9 cellular contexts compared by ENCODE assay signal in the genomic region with DNA sequence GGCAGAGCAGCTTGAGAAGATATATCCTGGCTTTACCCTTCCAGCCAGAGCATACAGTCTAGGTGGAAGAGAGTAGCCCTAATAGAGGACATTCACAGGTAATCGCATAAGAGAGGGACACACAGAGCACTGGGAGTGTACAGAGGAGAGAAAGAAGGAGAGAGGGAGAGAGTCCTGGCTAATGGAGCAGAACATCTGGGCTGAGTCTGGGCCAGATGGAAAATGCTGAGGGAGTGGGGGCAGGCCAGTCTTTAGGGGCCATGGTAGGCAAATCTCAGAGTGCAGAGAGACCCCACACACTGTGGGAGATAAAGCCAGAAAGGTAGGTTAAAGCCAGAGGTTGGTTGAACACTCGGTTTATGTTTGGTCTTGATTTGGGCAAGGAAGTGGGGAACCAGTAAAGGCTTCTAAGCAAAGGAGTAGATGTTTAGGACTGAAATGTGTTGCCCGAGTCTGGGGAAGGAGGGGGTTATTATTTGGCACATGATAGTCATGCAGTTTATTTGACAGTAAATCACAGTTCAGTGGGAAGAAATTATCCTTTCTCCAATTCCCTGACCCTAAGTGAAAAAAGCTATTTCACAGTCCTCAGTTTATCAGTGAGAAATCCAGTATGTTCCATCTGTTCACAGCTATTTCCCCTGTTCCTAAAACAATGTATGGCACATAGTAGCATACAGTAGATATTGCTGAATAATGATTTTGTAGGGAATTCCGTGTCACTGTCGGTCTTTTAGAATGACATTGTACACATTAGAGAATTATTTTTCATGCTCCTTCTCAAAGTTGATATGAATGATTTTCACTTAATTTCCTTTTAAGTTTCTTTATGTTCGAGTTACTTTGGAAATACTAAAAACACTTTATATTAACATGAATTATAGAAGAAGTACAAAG. TPM values are rescaled to one million over a fixed set of nuclear protein-coding genes. Genes with fewer than 3 reads are reported as not detected.
A peak's percentile ranks its signal among the peaks of the same experiment; 100 is the strongest.
DNase-seq lines count a peak whose midpoint lies in the region; ATAC-seq lines count a peak whose summit lies in the region.
"Had no signal": no experiment of that assay in that cellular context is flagged by ENCODE, and none has a peak within 500 bp of the region (broad histone marks: within the 10 kb centered on the region; RNA-seq: fewer than 3 reads in every experiment).

No MANE protein-coding gene starts in this region.

- H3K27me3 Mint-ChIP-seq in activated T-helper 1 cell treated with anti-CD3 and anti-CD28 coated beads, Interleukin-12 subunit alpha, Interleukin-12 subunit beta, Interleukin-2, Interleukin-4 antibody, amounts not matched to agents 30 ng/mL and 10 ng/mL and 1 ng/mL, durations not matched to agents 14 hours and 24 hours and 36 hours (ENCODE audit: insufficient read depth): no peaks in the 10 kb centered on the region

- H3K4me2 ChIP-seq in skeletal muscle satellite cell (ENCODE audit: low read length): no peak overlapping the region

- H3K4me3 ChIP-seq in right cardiac atrium (ENCODE audit: low read length) (no peak overlapping the region), skeletal muscle satellite cell (ENCODE audit: low read length) (no peak overlapping the region)

- H3K9me3 Mint-ChIP-seq in activated T-helper 1 cell treated with anti-CD3 and anti-CD28 coated beads, Interleukin-12 subunit alpha, Interleukin-12 subunit beta, Interleukin-2, Interleukin-4 antibody, amounts not matched to agents 30 ng/mL and 10 ng/mL and 1 ng/mL, durations not matched to agents 14 hours and 24 hours and 36 hours: no peaks in the 10 kb centered on the region

- peaks cover 8% of the 10 kb centered on the region for H3K4me1 ChIP-seq in right cardiac atrium (ENCODE audit: control insufficient read depth, insufficient read depth, low read length)
- peaks cover 51% of the 10 kb centered on the region for H3K4me1 ChIP-seq in skeletal muscle satellite cell (ENCODE audit: control insufficient read depth, insufficient read depth, low read length)

- H3K4me3 Mint-ChIP-seq in activated T-helper 1 cell treated with anti-CD3 and anti-CD28 coated beads, Interleukin-12 subunit alpha, Interleukin-12 subunit beta, Interleukin-2, Interleukin-4 antibody, amounts not matched to agents 30 ng/mL and 10 ng/mL and 1 ng/mL, durations not matched to agents 14 hours and 24 hours and 36 hours: no peak overlapping the region

- peak overlapping the region; percentile 0 for H3K27ac ChIP-seq in right cardiac atrium (ENCODE audit: low read length)

- WGBS in right cardiac atrium: 65% methylated on average over 6 of the region's 6 CpGs

- H3K9me3 ChIP-seq in right cardiac atrium (ENCODE audit: control insufficient read depth, low read length) (no peaks in the 10 kb centered on the region), skeletal muscle satellite cell (replicated peaks; ENCODE audit: low read length) (no peaks in the 10 kb centered on the region)

- no peaks in the 10 kb centered on the region for H3K27me3 ChIP-seq in right cardiac atrium (ENCODE audit: control insufficient read depth, insufficient read depth)
- H3K27me3 ChIP-seq in skeletal muscle satellite cell (ENCODE audit: control insufficient read depth, insufficient read depth, low read length): no peaks in the 10 kb centered on the region

- H3K36me3 ChIP-seq in skeletal muscle satellite cell (ENCODE audit: insufficient read depth, low read length): peaks cover 8% of the 10 kb centered on the region

- ATAC-seq in right cardiac atrium (peak; percentile 6 to 14), HG03097 (IDR thresholded peaks at IDR 0.05; ENCODE audit: low FRiP score, unreplicated experiment) (no peak)

- peaks cover 40% of the 10 kb centered on the region for H3K4me1 Mint-ChIP-seq in activated T-helper 1 cell treated with anti-CD3 and anti-CD28 coated beads, Interleukin-12 subunit alpha, Interleukin-12 subunit beta, Interleukin-2, Interleukin-4 antibody, amounts not matched to agents 30 ng/mL and 10 ng/mL and 1 ng/mL, durations not matched to agents 14 hours and 24 hours and 36 hours (ENCODE audit: low read depth)

- peak; percentile 68 for DNase-seq in DMS 273 (lab: John Stamatoyannopoulos, UW; ENCODE audit: unreplicated experiment)
- no peak for DNase-seq in activated T-helper 1 cell treated with anti-CD3 and anti-CD28 coated beads, Interleukin-12 subunit alpha, Interleukin-12 subunit beta, Interleukin-2, Interleukin-4 antibody, amounts not matched to agents 30 ng/mL and 10 ng/mL and 1 ng/mL, durations not matched to agents 14 hours and 24 hours and 36 hours (ENCODE audit: low spot score)
- no peak for DNase-seq in right cardiac atrium
- DNase-seq in T-helper 9 cell: no peak
- DNase-seq in DMS79 treated with DMSO at 0.1 percent for 48 hours (lab: John Stamatoyannopoulos, UW): no peak
- DNase-seq in NCI-H2171 treated with DMSO at 0.1 percent for 48 hours (lab: John Stamatoyannopoulos, UW): no peak
- DNase-seq: GOT3 had no signal

- intact Hi-C loops in activated T-helper 1 cell treated with anti-CD3 and anti-CD28 coated beads, Interleukin-12 subunit alpha, Interleukin-12 subunit beta, Interleukin-2, Interleukin-4 antibody, amounts not matched to agents 30 ng/mL and 10 ng/mL and 1 ng/mL, durations not matched to agents 14 hours and 24 hours and 36 hours (cut with micrococcal nuclease): loop anchor here (5.0 kb wide), 1 partner anchor 36 kb away; no protein-coding TSS in a partner anchor
- intact Hi-C loops in right cardiac atrium (cut with DNase I): no loop called here

- peaks cover 32% of the 10 kb centered on the region for H3K36me3 Mint-ChIP-seq in activated T-helper 1 cell treated with anti-CD3 and anti-CD28 coated beads, Interleukin-12 subunit alpha, Interleukin-12 subunit beta, Interleukin-2, Interleukin-4 antibody, amounts not matched to agents 30 ng/mL and 10 ng/mL and 1 ng/mL, durations not matched to agents 14 hours and 24 hours and 36 hours (ENCODE audit: low read depth)

- peak overlapping the region; percentile 81 for H3K27ac Mint-ChIP-seq in activated T-helper 1 cell treated with anti-CD3 and anti-CD28 coated beads, Interleukin-12 subunit alpha, Interleukin-12 subunit beta, Interleukin-2, Interleukin-4 antibody, amounts not matched to agents 30 ng/mL and 10 ng/mL and 1 ng/mL, durations not matched to agents 14 hours and 24 hours and 36 hours

- H3K9ac ChIP-seq in skeletal muscle satellite cell (ENCODE audit: low read depth, low read length): peak overlapping the region; percentile 26

RNA-seq across cellular contexts. Expression of a gene that starts 45.7 kb away (rescaled TPM):
- total RNA-seq in activated T-helper 1 cell treated with anti-CD3 and anti-CD28 coated beads, Interleukin-12 subunit alpha, Interleukin-12 subunit beta, Interleukin-2, Interleukin-4 antibody, amounts not matched to agents 30 ng/mL and 10 ng/mL and 1 ng/mL, durations not matched to agents 14 hours and 24 hours and 36 hours: 62.0 and 68.1 TPM in 2 replicates
- 100 to 1,000 TPM; 115 to 148 (median 134) TPM for total RNA-seq in right cardiac atrium
- 242 TPM for polyA plus RNA-seq in right cardiac atrium
- 48.9 and 62.9 TPM in 2 replicates for total RNA-seq in skeletal muscle satellite cell (2012; rRNA removed)

RNA-seq across cellular contexts. Expression of a gene that starts 55.2 kb away (rescaled TPM):
- 43.4 and 48.1 TPM in 2 replicates for total RNA-seq in activated T-helper 1 cell treated with anti-CD3 and anti-CD28 coated beads, Interleukin-12 subunit alpha, Interleukin-12 subunit beta, Interleukin-2, Interleukin-4 antibody, amounts not matched to agents 30 ng/mL and 10 ng/mL and 1 ng/mL, durations not matched to agents 14 hours and 24 hours and 36 hours
- total RNA-seq in right cardiac atrium: 10 to 100 TPM; 11.4 to 17.3 (median 13.7) TPM
- 7.7 TPM for polyA plus RNA-seq in right cardiac atrium
- total RNA-seq in skeletal muscle satellite cell (2012; rRNA removed): 22.1 and 25.3 TPM in 2 replicates
